ENCODE assay signal across 9 cellular contexts in the genomic region with DNA sequence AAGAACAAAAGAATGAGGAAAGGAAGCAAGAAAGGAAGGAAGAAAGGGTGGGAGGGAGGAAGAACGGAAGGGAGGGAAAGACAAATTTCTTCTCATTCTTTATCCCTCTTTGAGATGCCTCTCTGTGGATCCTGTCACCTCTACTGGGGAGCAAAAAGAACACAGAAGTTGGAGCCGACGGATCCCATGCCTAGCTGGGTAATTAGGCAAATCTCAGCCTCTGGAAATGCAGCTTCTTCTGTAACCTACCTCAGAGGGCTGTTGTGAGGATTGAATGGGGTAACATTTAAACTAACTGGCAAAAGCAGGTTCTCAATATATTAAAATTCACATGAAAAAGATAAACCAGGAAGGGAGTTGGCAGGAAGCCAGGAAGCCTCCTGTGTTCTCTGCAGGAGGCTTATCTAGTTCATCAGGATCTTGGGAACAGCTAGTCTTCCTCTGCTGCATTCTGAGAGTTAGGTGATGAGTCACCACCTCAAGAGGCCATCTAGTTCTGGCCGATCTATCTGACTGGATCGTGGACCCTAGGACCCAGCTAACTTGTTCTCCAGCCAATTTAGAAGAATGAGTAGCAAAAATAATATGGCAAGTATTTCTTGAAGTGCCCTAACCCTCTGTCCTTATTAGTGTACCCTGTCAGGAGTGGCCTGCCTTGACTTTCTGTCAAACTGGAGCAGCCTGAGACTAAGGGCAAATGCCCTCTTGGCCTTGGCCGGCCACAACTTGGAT. TPM values are rescaled to one million over a fixed set of nuclear protein-coding genes. Genes with fewer than 3 reads are reported as not detected.
DNase-seq lines count a peak whose midpoint lies in the region; ATAC-seq, FAIRE-seq and TF ChIP-seq lines count a peak whose summit lies in the region.
"Had no signal": no experiment of that assay in that cellular context is flagged by ENCODE, and none has a peak within 500 bp of the region (broad histone marks: within the 10 kb centered on the region; RNA-seq: fewer than 3 reads in every experiment).

No MANE protein-coding gene starts in this region.

- ATAC-seq in GM19452 (IDR thresholded peaks at IDR 0.05; ENCODE audit: unreplicated experiment) (no peak), GM21381 (IDR thresholded peaks at IDR 0.05; ENCODE audit: unreplicated experiment) (no peak)
- ATAC-seq in activated T-helper 17 cell treated with anti-CD3 and anti-CD28 coated beads, Interleukin-2, amount 50 U/mL, for 72 hours (replicated peaks): no peak

- intact Hi-C loops in esophagus squamous epithelium (cut with DNase I): no loop called here

- H3K4me1 ChIP-seq in esophagus squamous epithelium: peaks cover 0 to 11% (median 0%) of the 10 kb centered on the region in 3 donors

- no peaks in the 10 kb centered on the region for H3K9me3 ChIP-seq in esophagus squamous epithelium

- TF ChIP-seq CTCF in cardiac fibroblast (IDR thresholded peaks at IDR 0.05; ENCODE audit: low read depth, low read length) (no peak), esophagus squamous epithelium (IDR thresholded peaks at IDR 0.05) (no peak)

- H3K27me3 Mint-ChIP-seq in activated T-helper 17 cell treated with anti-CD3 and anti-CD28 coated beads, Interleukin-2, amount 50 U/mL, for 72 hours: no peaks in the 10 kb centered on the region

- H3K36me3 ChIP-seq in esophagus squamous epithelium: no peaks in the 10 kb centered on the region

- no peaks in the 10 kb centered on the region for H3K9me3 Mint-ChIP-seq in activated T-helper 17 cell treated with anti-CD3 and anti-CD28 coated beads, Interleukin-2, amount 50 U/mL, for 72 hours

- peak; percentile 5 for FAIRE-seq in GM12892 (lab: Jason Lieb, UNC)

- H3K4me1 Mint-ChIP-seq in activated T-helper 17 cell treated with anti-CD3 and anti-CD28 coated beads, Interleukin-2, amount 50 U/mL, for 72 hours: peaks cover 8% of the 10 kb centered on the region

- peaks cover 11% of the 10 kb centered on the region for H3K36me3 Mint-ChIP-seq in activated T-helper 17 cell treated with anti-CD3 and anti-CD28 coated beads, Interleukin-2, amount 50 U/mL, for 72 hours (ENCODE audit: low read depth)

- peaks cover 0 to 49% (median 0%) of the 10 kb centered on the region in 4 donors for H3K27me3 ChIP-seq in esophagus squamous epithelium

- WGBS in esophagus squamous epithelium, 2 donors: 51 to 69% methylated on average over 6 of the region's 6 CpGs

- H3K4me3 ChIP-seq in cardiac fibroblast (replicated peaks in 1 of 2; ENCODE audit: low read depth in 2 of 2, low read length in 2 of 2) (no peak overlapping the region), esophagus squamous epithelium (no peak overlapping the region)

- TF ChIP-seq POLR2A in GM12892 (IDR thresholded peaks at IDR 0.05; ENCODE audit: low read depth, low read length): no peak
- TF ChIP-seq POLR2A in esophagus squamous epithelium (IDR thresholded peaks at IDR 0.05): no peak

- no peak overlapping the region for H3K27ac Mint-ChIP-seq in activated T-helper 17 cell treated with anti-CD3 and anti-CD28 coated beads, Interleukin-2, amount 50 U/mL, for 72 hours

- no peak overlapping the region for H3K4me3 Mint-ChIP-seq in activated T-helper 17 cell treated with anti-CD3 and anti-CD28 coated beads, Interleukin-2, amount 50 U/mL, for 72 hours

- DNase-seq in GM12892 (ENCODE audit: insufficient read length): no peak
- DNase-seq in NCI-H2196 (lab: John Stamatoyannopoulos, UW; ENCODE audit: unreplicated experiment): peak; percentile 34
- DNase-seq in cardiac fibroblast (ENCODE audit: low read depth in 2 of 2): peak; percentile 58 to 70
- peak; percentile 57 for DNase-seq in non-pigmented ciliary epithelial cell (ENCODE audit: low read depth)
- no peak for DNase-seq in esophagus squamous epithelium (lab: John Stamatoyannopoulos, UW)
- DNase-seq: GOT3 had no signal

- no peak overlapping the region for H3K27ac ChIP-seq in esophagus squamous epithelium

RNA-seq across cellular contexts. Expression of gene CPB2, which starts 15.2 kb away (rescaled TPM):
- polyA plus RNA-seq in GM12892 (2012; ENCODE audit: missing spikeins): 0.21 TPM
- total RNA-seq in esophagus squamous epithelium: not detected
- total RNA-seq in activated T-helper 17 cell treated with anti-CD3 and anti-CD28 coated beads, Interleukin-2, amount 50 U/mL, for 72 hours: not detected

Comparison
In these comparisons a context has a peak if more than half of its experiments do, and no peak if none do; other contexts are left out.
1. DNase-seq: peak in NCI-H2196 (single experiment), cardiac fibroblast (2 of 2) and non-pigmented ciliary epithelial cell (single experiment); none in GM12892 (single experiment) and esophagus squamous epithelium (single experiment).